ENCODE assay signal across 11 cellular contexts in the genomic region with DNA sequence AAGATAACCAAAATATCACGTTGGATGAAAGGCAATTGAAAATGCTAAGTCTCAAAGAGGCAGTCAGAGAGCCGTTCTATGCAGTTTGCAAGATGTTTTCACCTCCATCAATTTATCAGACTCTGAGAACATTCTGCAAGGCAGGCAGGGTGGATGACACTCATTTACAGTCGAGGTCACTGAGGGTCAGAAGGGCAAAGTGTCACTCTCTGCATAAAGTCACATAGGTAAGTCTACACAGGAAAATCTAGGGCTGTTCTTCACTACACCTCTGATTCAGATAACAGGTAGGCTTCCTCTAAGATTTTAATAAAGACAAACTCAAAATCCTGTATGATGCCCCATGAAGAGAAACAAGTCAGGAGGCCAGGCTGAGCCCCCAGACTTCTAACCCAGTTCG. TPM values are rescaled to one million over a fixed set of nuclear protein-coding genes. Genes with fewer than 3 reads are reported as not detected.
DNase-seq lines count a peak whose midpoint lies in the region; ATAC-seq and TF ChIP-seq lines count a peak whose summit lies in the region.
"Had no signal": no experiment of that assay in that cellular context is flagged by ENCODE, and none has a peak within 500 bp of the region (broad histone marks: within the 10 kb centered on the region; RNA-seq: fewer than 3 reads in every experiment).

No MANE protein-coding gene starts in this region.

- TF ChIP-seq EP300 in upper lobe of left lung (IDR thresholded peaks at IDR 0.05): no peak

- H3K9ac ChIP-seq in MM.1S (ENCODE audit: low read length): no peak overlapping the region

- no peak for TF ChIP-seq CTCF in left ventricle myocardium inferior (IDR thresholded peaks at IDR 0.05; ENCODE audit: borderline replicate concordance)
- no peak for TF ChIP-seq CTCF in chondrocyte (IDR thresholded peaks at IDR 0.05)
- no peak for TF ChIP-seq CTCF in upper lobe of left lung (IDR thresholded peaks at IDR 0.05)
- no peak for TF ChIP-seq CTCF in MM.1S (IDR thresholded peaks at IDR 0.05; ENCODE audit: low read length)

- no peaks in the 10 kb centered on the region for H3K27me3 Mint-ChIP-seq in chondrocyte (ENCODE audit: low read depth)
- H3K27me3 Mint-ChIP-seq in naive thymus-derived CD8-positive, alpha-beta T cell: peaks cover 0 to 10% (median 3%) of the 10 kb centered on the region in 5 donors
- peaks cover 36% of the 10 kb centered on the region for H3K27me3 Mint-ChIP-seq in activated CD4-positive, alpha-beta T cell treated with anti-CD3 and anti-CD28 coated beads, Interleukin-2, amount 10 ng/mL, durations not matched to agents 7 days and 5 days

- no peaks in the 10 kb centered on the region for H3K9me2 ChIP-seq in MM.1S (replicated peaks; ENCODE audit: insufficient read depth, low read length)

- DNase-seq in left ventricle myocardium inferior (no peak), left cardiac atrium (no peak), chondrocyte (ENCODE audit: low spot score) (no peak), upper lobe of left lung (no peak), MM.1S (no peak)
- DNase-seq in naive thymus-derived CD8-positive, alpha-beta T cell: no peak
- no peak for DNase-seq in activated CD4-positive, alpha-beta T cell treated with anti-CD3 and anti-CD28 coated beads, Interleukin-2, amount 10 ng/mL, durations not matched to agents 7 days and 5 days
- DNase-seq: foreskin melanocyte, retina had no signal

- intact Hi-C loops in left ventricle myocardium inferior (cut with micrococcal nuclease): no loop called here
- intact Hi-C loops in left cardiac atrium (cut with DNase I): no loop called here

- H3K9me3 ChIP-seq in left ventricle myocardium inferior (replicated peaks) (no peaks in the 10 kb centered on the region), upper lobe of left lung (no peaks in the 10 kb centered on the region), MM.1S (replicated peaks; ENCODE audit: insufficient read depth, low read length) (no peaks in the 10 kb centered on the region)
- H3K9me3 ChIP-seq: colonic mucosa had no signal

- H4K20me1 ChIP-seq in MM.1S (ENCODE audit: insufficient read depth, low read length): no peaks in the 10 kb centered on the region

- POLR2A ChIA-PET in naive thymus-derived CD8-positive, alpha-beta T cell (lab: Charles Lee): interaction anchor here (2.2 to 2.7 kb wide), 2 partner anchors 42 to 46 kb away, joined by 28 to 31 read pairs; no protein-coding TSS in a partner anchor
- POLR2A ChIA-PET in activated CD4-positive, alpha-beta T cell treated with anti-CD3 and anti-CD28 coated beads, Interleukin-2, amount 10 ng/mL, durations not matched to agents 7 days and 5 days (lab: Charles Lee): no interaction called here

- H3K27ac Mint-ChIP-seq in chondrocyte (ENCODE audit: unreplicated experiment): peak overlapping the region; percentile 97
- peak overlapping the region in 4 of 10 donors; percentile 79 to 92 (median 88) for H3K27ac Mint-ChIP-seq in naive thymus-derived CD8-positive, alpha-beta T cell
- H3K27ac Mint-ChIP-seq in activated CD4-positive, alpha-beta T cell treated with anti-CD3 and anti-CD28 coated beads, Interleukin-2, amount 10 ng/mL, durations not matched to agents 7 days and 5 days: no peak overlapping the region

- no peak overlapping the region for H3K4me2 ChIP-seq in MM.1S (ENCODE audit: low read depth, low read length)

- TF ChIP-seq POLR2A in upper lobe of left lung (IDR thresholded peaks at IDR 0.05): no peak

- H3K4me3 ChIP-seq in left ventricle myocardium inferior (no peak overlapping the region), upper lobe of left lung (no peak overlapping the region), MM.1S (ENCODE audit: low read length) (no peak overlapping the region)

- H2AFZ ChIP-seq in MM.1S (ENCODE audit: low read length): no peak overlapping the region

- no peaks in the 10 kb centered on the region for H3K9me3 Mint-ChIP-seq in chondrocyte (ENCODE audit: low read depth)
- H3K9me3 Mint-ChIP-seq in naive thymus-derived CD8-positive, alpha-beta T cell: no peaks in the 10 kb centered on the region
- H3K9me3 Mint-ChIP-seq in activated CD4-positive, alpha-beta T cell treated with anti-CD3 and anti-CD28 coated beads, Interleukin-2, amount 10 ng/mL, durations not matched to agents 7 days and 5 days: no peaks in the 10 kb centered on the region

- peaks cover 11% of the 10 kb centered on the region; the same call in 1 of the 2 replicates for H3F3A ChIP-seq in MM.1S (ENCODE audit: insufficient read depth, low read length)

- H3K27ac ChIP-seq in left ventricle myocardium inferior (replicated peaks): peak overlapping the region; percentile 99
- peak overlapping the region; percentile 93 to 99 (median 96) for H3K27ac ChIP-seq in upper lobe of left lung
- no peak overlapping the region for H3K27ac ChIP-seq in MM.1S (ENCODE audit: low read length)

- H3K4me1 ChIP-seq in left ventricle myocardium inferior (peaks cover 87% of the 10 kb centered on the region), upper lobe of left lung (peaks cover 8 to 35% (median 28%) of the 10 kb centered on the region in 4 donors), MM.1S (ENCODE audit: low read length) (no peaks in the 10 kb centered on the region)
- H3K4me1 ChIP-seq: colonic mucosa had no signal

- CTCF ChIA-PET in activated CD4-positive, alpha-beta T cell treated with anti-CD3 and anti-CD28 coated beads, Interleukin-2, amount 10 ng/mL, durations not matched to agents 7 days and 5 days (lab: Charles Lee): no interaction called here

- H3K79me2 ChIP-seq in MM.1S (ENCODE audit: low read length): no peaks in the 10 kb centered on the region

- H3K27me3 ChIP-seq in left ventricle myocardium inferior (ENCODE audit: low read depth): no peaks in the 10 kb centered on the region
- no peaks in the 10 kb centered on the region for H3K27me3 ChIP-seq in upper lobe of left lung
- peaks cover 84% of the 10 kb centered on the region for H3K27me3 ChIP-seq in MM.1S (replicated peaks; ENCODE audit: insufficient read depth, low read length)
- H3K27me3 ChIP-seq: colonic mucosa had no signal

- ATAC-seq in left cardiac atrium (no peak), upper lobe of left lung (ENCODE audit: low FRiP score in 2 of 2) (no peak), GM19452 (IDR thresholded peaks at IDR 0.05; ENCODE audit: unreplicated experiment) (no peak)
- no peak for ATAC-seq in naive thymus-derived CD8-positive, alpha-beta T cell

- H3K36me3 ChIP-seq in left ventricle myocardium inferior (no peaks in the 10 kb centered on the region), upper lobe of left lung (no peaks in the 10 kb centered on the region), MM.1S (replicated peaks; ENCODE audit: insufficient read depth, low read length) (no peaks in the 10 kb centered on the region)
- H3K36me3 ChIP-seq: colonic mucosa had no signal

- WGBS in upper lobe of left lung, 2 donors: 56 to 60% methylated on average over 4 of the region's 4 CpGs

- peaks cover 41% of the 10 kb centered on the region for H3K4me1 Mint-ChIP-seq in chondrocyte (ENCODE audit: low read depth)
- H3K4me1 Mint-ChIP-seq in naive thymus-derived CD8-positive, alpha-beta T cell: peaks cover 8 to 30% (median 28%) of the 10 kb centered on the region in 4 donors
- H3K4me1 Mint-ChIP-seq in activated CD4-positive, alpha-beta T cell treated with anti-CD3 and anti-CD28 coated beads, Interleukin-2, amount 10 ng/mL, durations not matched to agents 7 days and 5 days: peaks cover 23% of the 10 kb centered on the region

- peak overlapping the region; percentile 90 for H3K4me3 Mint-ChIP-seq in chondrocyte (ENCODE audit: unreplicated experiment)
- H3K4me3 Mint-ChIP-seq in naive thymus-derived CD8-positive, alpha-beta T cell: peak overlapping the region; percentile 89 to 97 (median 94)
- H3K4me3 Mint-ChIP-seq in activated CD4-positive, alpha-beta T cell treated with anti-CD3 and anti-CD28 coated beads, Interleukin-2, amount 10 ng/mL, durations not matched to agents 7 days and 5 days: no peak overlapping the region

- H3K36me3 Mint-ChIP-seq in chondrocyte (ENCODE audit: low read depth): no peaks in the 10 kb centered on the region
- H3K36me3 Mint-ChIP-seq in naive thymus-derived CD8-positive, alpha-beta T cell: peaks cover 0 to 7% (median 0%) of the 10 kb centered on the region in 3 donors
- H3K36me3 Mint-ChIP-seq in activated CD4-positive, alpha-beta T cell treated with anti-CD3 and anti-CD28 coated beads, Interleukin-2, amount 10 ng/mL, durations not matched to agents 7 days and 5 days (ENCODE audit: low read depth): no peaks in the 10 kb centered on the region

RNA-seq across cellular contexts. Expression of gene PLEKHA1, which starts 1.4 kb away (rescaled TPM):
- 50.4 TPM for total RNA-seq in left ventricle myocardium inferior
- 10 to 100 TPM; 32.1 to 37.8 TPM for total RNA-seq in left cardiac atrium
- 63.7 to 69.8 TPM (median 64.5 TPM) in 3 replicates for total RNA-seq in chondrocyte
- total RNA-seq in naive thymus-derived CD8-positive, alpha-beta T cell: 10 to 100 TPM; 71.4 to 78.0 TPM
- 10 to 100 TPM; 76.9 to 91.6 (median 90.9) TPM for polyA plus RNA-seq in naive thymus-derived CD8-positive, alpha-beta T cell
- 10 to 100 TPM; 29.5 to 78.4 (median 43.7) TPM for total RNA-seq in upper lobe of left lung
- 10 to 100 TPM in 1 of 2 experiments, 1 to 10 TPM in 1; 8.8 to 11.3 TPM for total RNA-seq in activated CD4-positive, alpha-beta T cell treated with anti-CD3 and anti-CD28 coated beads, Interleukin-2, amount 10 ng/mL, durations not matched to agents 7 days and 5 days
